ENCODE assay signal across 24 cellular contexts in the genomic region with DNA sequence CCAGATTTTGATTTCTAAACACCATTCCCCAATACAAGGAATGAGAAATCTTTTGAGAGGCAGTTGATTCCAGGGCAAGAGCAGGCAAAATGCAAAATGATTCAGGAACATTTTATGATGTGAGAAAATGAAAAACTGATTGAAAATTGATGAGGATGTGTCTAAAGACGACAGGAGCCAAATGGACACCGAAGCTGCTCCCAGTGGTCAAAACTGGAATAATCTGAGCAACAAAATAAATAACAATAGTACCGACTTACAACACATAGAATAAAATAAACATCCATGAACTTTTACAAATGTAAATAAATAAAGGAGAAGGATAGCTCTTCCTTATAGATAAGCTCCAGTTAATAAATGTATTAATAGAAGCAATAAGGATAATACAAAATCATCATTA.
A peak's percentile ranks its signal among the peaks of the same experiment; 100 is the strongest.
DNase-seq lines count a peak whose midpoint lies in the region; ATAC-seq, FAIRE-seq and TF ChIP-seq lines count a peak whose summit lies in the region.
"Had no signal": no experiment of that assay in that cellular context is flagged by ENCODE, and none has a peak within 500 bp of the region (broad histone marks: within the 10 kb centered on the region; RNA-seq: fewer than 3 reads in every experiment).

No MANE protein-coding gene starts in this region.

- no peak overlapping the region for H3K27ac Mint-ChIP-seq in neural crest cell (ENCODE audit: unreplicated experiment)
- H3K27ac Mint-ChIP-seq: B cell; CD8-positive, alpha-beta T cell; GM23338 had no signal

- H3K4me3 Mint-ChIP-seq in neural crest cell, result no peak overlapping the region
- H3K4me3 Mint-ChIP-seq: B cell; CD8-positive, alpha-beta T cell; GM23338 had no signal

- TF ChIP-seq CTCF in 22Rv1 (IDR thresholded peaks at IDR 0.05) (peak; percentile 19; the same call in 1 of the 2 replicates), LNCAP (IDR thresholded peaks at IDR 0.05) (peak; percentile 42), brain microvascular endothelial cell (IDR thresholded peaks at IDR 0.05; ENCODE audit: low read depth, low read length, missing control alignments) (peak; percentile 16), neural crest cell (conservative IDR thresholded peaks at IDR 0.05) (peak; percentile 37)

- in situ Hi-C loops in brain microvascular endothelial cell (cut with HindIII; ENCODE audit: low pct_ligation_motif_present, low sequenced_read_pairs), result no loop called here

- FAIRE-seq in RCC 7860 (lab: Jason Lieb, UNC), result no peak
- FAIRE-seq: D721Med, G401.6, GM12891, HepG2, HTR-8/SVneo had no signal

- no peaks in the 10 kb centered on the region for H3K4me1 Mint-ChIP-seq in neural crest cell
- H3K4me1 Mint-ChIP-seq: B cell, GM23338 had no signal

- no peak for ATAC-seq in HG03196 (IDR thresholded peaks at IDR 0.05; ENCODE audit: unreplicated experiment)
- ATAC-seq: CD8-positive, alpha-beta T cell; GM23338; HepG2 had no signal

- no peak overlapping the region for H3K27ac ChIP-seq in 22Rv1
- no peak overlapping the region for H3K27ac ChIP-seq in brain microvascular endothelial cell

- H3K27me3 Mint-ChIP-seq in neural crest cell (ENCODE audit: low read depth), result no peaks in the 10 kb centered on the region
- H3K27me3 Mint-ChIP-seq: B cell had no signal

- no peak overlapping the region for H3K4me3 ChIP-seq in brain microvascular endothelial cell (ENCODE audit: low read depth, low read length)
- H3K4me3 ChIP-seq: GM23338 had no signal

- DNase-seq in brain microvascular endothelial cell (no peak), neural crest cell (ENCODE audit: low read depth, low spot score) (no peak), SW 1271 (lab: John Stamatoyannopoulos, UW) (no peak), NCI-H1930 (lab: John Stamatoyannopoulos, UW) (no peak), RCC 7860 (ENCODE audit: low spot score) (no peak)
- DNase-seq: 8988T; ACHN; C1 segment of cervical spinal cord; CD8-positive, alpha-beta T cell; COR-L47; DMS153; DMS79 treated with DMSO at 0.1 percent for 48 hours; EL; H7 had no signal

- peaks cover 17% of the 10 kb centered on the region for H3K9me3 Mint-ChIP-seq in neural crest cell
- H3K9me3 Mint-ChIP-seq: GM23338 had no signal

- H3K36me3 ChIP-seq in brain microvascular endothelial cell (replicated peaks), result no peaks in the 10 kb centered on the region

- no peaks in the 10 kb centered on the region for H3K27me3 ChIP-seq in brain microvascular endothelial cell (replicated peaks)

- H3K36me3 Mint-ChIP-seq in neural crest cell (ENCODE audit: low read depth), result no peaks in the 10 kb centered on the region
- H3K36me3 Mint-ChIP-seq: CD8-positive, alpha-beta T cell had no signal
